17 cellular contexts compared by ENCODE assay signal in genomic region chr1:21838359-21839157, GRCh38. TPM values are rescaled to one million over a fixed set of nuclear protein-coding genes. Genes with fewer than 3 reads are reported as not detected.
DNase-seq lines count a peak whose midpoint lies in the region; ATAC-seq, FAIRE-seq and TF ChIP-seq lines count a peak whose summit lies in the region.
"Had no signal": no experiment of that assay in that cellular context is flagged by ENCODE, and none has a peak within 500 bp of the region (broad histone marks: within the 10 kb centered on the region; RNA-seq: fewer than 3 reads in every experiment).

No MANE protein-coding gene starts in this region.

- TF ChIP-seq POLR2A in H54 (IDR thresholded peaks at IDR 0.05; ENCODE audit: low read depth, low read length) = no peak

- no CpG with 5 or more reads among the region's 23 CpGs for WGBS in trophoblast cell (ENCODE audit: extremely low coverage, insufficient coverage, insufficient read length)

- H3K14ac ChIP-seq in trophoblast cell (ENCODE audit: low read length) = no peak overlapping the region

- H3K36me3 Mint-ChIP-seq in WTC11 = peaks cover 59% of the 10 kb centered on the region

- DNase-seq in Right ventricle myocardium superior = peak; percentile 38
- DNase-seq in Right ventricle myocardium inferior (ENCODE audit: missing footprints) = no peak
- DNase-seq in WTC11 (ENCODE audit: low spot score) = no peak
- peak; percentile 23 for DNase-seq in left kidney (ENCODE audit: low read depth, low spot score)
- no peak for DNase-seq in trophoblast cell
- DNase-seq in lower lobe of right lung = no peak
- DNase-seq in H54 (ENCODE audit: insufficient read length, low spot score) = no peak
- no peak for DNase-seq in OCI-LY7 (ENCODE audit: low spot score)
- DNase-seq: CD4-positive, alpha-beta memory T cell; DMS79 treated with DMSO at 0.1 percent for 48 hours; GF-D8; H9 had no signal

- H3K27ac Mint-ChIP-seq in WTC11 = 0 out of 2 replicates have a peak overlapping the region, but pooled peaks have one; percentile 76
- H3K27ac Mint-ChIP-seq: CD4-positive, alpha-beta memory T cell; GM23338 had no signal

- H2BK12ac ChIP-seq in trophoblast cell (ENCODE audit: low read length) = no peak overlapping the region

- CTCF ChIA-PET in WTC11 (lab: Charles Lee) = interaction anchor here (1.1 kb wide), 1 partner anchor 125 kb away, joined by 3 read pairs; no protein-coding TSS in a partner anchor
- CTCF ChIA-PET in OCI-LY7 (lab: Charles Lee; ENCODE audit: unreplicated experiment) = no interaction called here

- H3K18ac ChIP-seq in trophoblast cell (ENCODE audit: low read length) = no peak overlapping the region

- ATAC-seq in Right ventricle myocardium superior (ENCODE audit: poor library complexity) (no peak), Right ventricle myocardium inferior (no peak), WTC11 (no peak), lower lobe of right lung (no peak)
- ATAC-seq: GM23338 had no signal

- no peaks in the 10 kb centered on the region for H3K79me2 ChIP-seq in trophoblast cell (ENCODE audit: control insufficient read depth, insufficient read depth, low read length, poor library complexity)
- no peaks in the 10 kb centered on the region for H3K79me2 ChIP-seq in OCI-LY7 (ENCODE audit: insufficient read depth, low read depth, low read length)

- no peaks in the 10 kb centered on the region for H3K9me2 ChIP-seq in OCI-LY7 (ENCODE audit: insufficient read depth, low read length)

- TF ChIP-seq CTCF in WTC11 (IDR thresholded peaks at IDR 0.05) (no peak), lower lobe of right lung (IDR thresholded peaks at IDR 0.05) (no peak), OCI-LY7 (conservative IDR thresholded peaks at IDR 0.05; ENCODE audit: low read length) (no peak)

- H4K91ac ChIP-seq in trophoblast cell (ENCODE audit: low read depth, low read length) = no peak overlapping the region

- H3K4me1 Mint-ChIP-seq in WTC11 = no peaks in the 10 kb centered on the region
- H3K4me1 Mint-ChIP-seq: CD14-positive monocyte; CD4-positive, alpha-beta memory T cell; GM23338; H9 had no signal

- H3K4me3 ChIP-seq in trophoblast cell (ENCODE audit: low read depth, low read length) (peak overlapping the region; percentile 6), lower lobe of right lung (no peak overlapping the region), OCI-LY7 (ENCODE audit: low read depth, low read length, poor library complexity, severe bottlenecking) (no peak overlapping the region)
- H3K4me3 ChIP-seq: BLaER1, GM23338 had no signal

- H3K4ac ChIP-seq in trophoblast cell (ENCODE audit: low read depth, low read length) = no peak overlapping the region

- H3K4me1 ChIP-seq in trophoblast cell (ENCODE audit: control insufficient read depth in 1 of 2, insufficient read depth in 2 of 2, low read length in 2 of 2) = no peaks in the 10 kb centered on the region
- H3K4me1 ChIP-seq in lower lobe of right lung = no peaks in the 10 kb centered on the region
- no peaks in the 10 kb centered on the region for H3K4me1 ChIP-seq in OCI-LY7 (ENCODE audit: insufficient read depth, low read length, poor library complexity, severe bottlenecking)
- H3K4me1 ChIP-seq: BLaER1 had no signal

- peaks cover 18% of the 10 kb centered on the region for H3K9me3 ChIP-seq in trophoblast cell (ENCODE audit: insufficient read depth, low read depth, low read length)
- H3K9me3 ChIP-seq in lower lobe of right lung = no peaks in the 10 kb centered on the region
- H3K9me3 ChIP-seq in OCI-LY7 (ENCODE audit: low read length) = no peaks in the 10 kb centered on the region

- no peak overlapping the region for H2AK5ac ChIP-seq in trophoblast cell (ENCODE audit: low read length)

- H3K79me1 ChIP-seq in trophoblast cell (ENCODE audit: low read length) = no peaks in the 10 kb centered on the region

- BruUV-seq in OCI-LY7 (replicated peaks; lab: Mats Ljungman, UMichigan) = no TSS peak

- POLR2A ChIA-PET in WTC11 (lab: Charles Lee) = interaction anchor here (0.6 kb wide), 1 partner anchor 405 kb away, joined by 4 read pairs; no protein-coding TSS in a partner anchor
- POLR2A ChIA-PET in OCI-LY7 (lab: Charles Lee) = no interaction called here

- no peak overlapping the region for H3K4me2 ChIP-seq in trophoblast cell (ENCODE audit: low read length)
- H3K4me2 ChIP-seq in OCI-LY7 (ENCODE audit: low read length) = no peak overlapping the region
- H3K4me2 ChIP-seq: BLaER1, GM23338 had no signal

- no peak overlapping the region for H2AFZ ChIP-seq in trophoblast cell (ENCODE audit: insufficient read depth, low read length, poor library complexity)
- no peak overlapping the region for H2AFZ ChIP-seq in OCI-LY7 (ENCODE audit: low read length)
- H2AFZ ChIP-seq: GM23338 had no signal

- H3K4me3 Mint-ChIP-seq in WTC11 = no peak overlapping the region
- H3K4me3 Mint-ChIP-seq: CD14-positive monocyte; CD4-positive, alpha-beta memory T cell; GM23338; H9 had no signal

- no peak overlapping the region for H2BK120ac ChIP-seq in trophoblast cell (ENCODE audit: insufficient read depth, low read length, poor library complexity)

- FAIRE-seq in H54 (lab: Jason Lieb, UNC) = no peak

- H3K9ac ChIP-seq in trophoblast cell (ENCODE audit: low read length) = no peak overlapping the region
- H3K9ac ChIP-seq: BLaER1 had no signal

- intact Hi-C loops in Right ventricle myocardium superior (cut with DNase I) (no loop called here), Right ventricle myocardium inferior (cut with DNase I) (no loop called here), lower lobe of right lung (cut with DNase I) (no loop called here), OCI-LY7 (cut with micrococcal nuclease; ENCODE audit: unreplicated experiment) (no loop called here)

- H3K23ac ChIP-seq in trophoblast cell (ENCODE audit: low read length) = no peak overlapping the region

- H3K27ac ChIP-seq in trophoblast cell (ENCODE audit: low read depth, low read length) = no peak overlapping the region
- H3K27ac ChIP-seq in lower lobe of right lung = no peak overlapping the region
- no peak overlapping the region for H3K27ac ChIP-seq in OCI-LY7 (ENCODE audit: low read depth, low read length, poor library complexity, severe bottlenecking)
- H3K27ac ChIP-seq: 22Rv1, BLaER1 had no signal

- H3K36me3 ChIP-seq in trophoblast cell (ENCODE audit: control insufficient read depth in 1 of 2, insufficient read depth in 2 of 2, low read length in 2 of 2) = peaks cover 92% of the 10 kb centered on the region in 2 experiments
- peaks cover 100% of the 10 kb centered on the region for H3K36me3 ChIP-seq in lower lobe of right lung
- H3K36me3 ChIP-seq in OCI-LY7 (ENCODE audit: insufficient read depth, low read length) = no peaks in the 10 kb centered on the region

- H4K20me1 ChIP-seq in OCI-LY7 (ENCODE audit: insufficient read depth, low read length) = no peaks in the 10 kb centered on the region
- H4K20me1 ChIP-seq: BLaER1 had no signal

- H3K27me3 ChIP-seq in trophoblast cell (ENCODE audit: insufficient read depth, low read length) = no peaks in the 10 kb centered on the region
- H3K27me3 ChIP-seq in lower lobe of right lung (ENCODE audit: low read depth) = no peaks in the 10 kb centered on the region
- H3K27me3 ChIP-seq: BLaER1 had no signal

- no peak overlapping the region for H2BK5ac ChIP-seq in trophoblast cell (ENCODE audit: low read depth, low read length, poor library complexity)

- H4K8ac ChIP-seq in trophoblast cell (ENCODE audit: low read depth, low read length) = no peak overlapping the region

- H3K27me3 Mint-ChIP-seq in WTC11 (ENCODE audit: low read depth) = no peaks in the 10 kb centered on the region
- H3K27me3 Mint-ChIP-seq: CD4-positive, alpha-beta memory T cell had no signal

- peaks cover 18% of the 10 kb centered on the region for H3K9me3 Mint-ChIP-seq in WTC11

- H4K12ac ChIP-seq in trophoblast cell (ENCODE audit: low read depth, low read length) = no peak overlapping the region

TF ChIP-seq in WTC11, 78 proteins besides CTCF, POLR2A, EP300 and RAD21 (continues in another document):
- no peak for TF ChIP-seq TEAD1 (CRISPR knock-in tag; IDR thresholded peaks at IDR 0.05)
- no peak for TF ChIP-seq FOXP1 (CRISPR knock-in tag; IDR thresholded peaks at IDR 0.05; ENCODE audit: borderline replicate concordance)
- TF ChIP-seq ZNF396 (CRISPR knock-in tag; IDR thresholded peaks at IDR 0.05; ENCODE audit: borderline replicate concordance) = no peak
- no peak for TF ChIP-seq TEAD4 (CRISPR knock-in tag; IDR thresholded peaks at IDR 0.05)
- TF ChIP-seq AFF4 (CRISPR knock-in tag; IDR thresholded peaks at IDR 0.05; ENCODE audit: borderline replicate concordance) = no peak

RNA-seq across cellular contexts. Expression of gene LDLRAD2, which starts 26.5 kb away (rescaled TPM):
- not detected for total RNA-seq in Right ventricle myocardium superior
- total RNA-seq in Right ventricle myocardium inferior = not detected
- 0.63 to 1.3 TPM (median 0.85 TPM) in 3 replicates for total RNA-seq in WTC11 (2021)
- polyA plus RNA-seq in trophoblast cell (2013) = 0.08 and 0.10 TPM in 2 replicates
- 0.32 TPM for total RNA-seq in lower lobe of right lung
- not detected in 2 replicates for total RNA-seq in OCI-LY7 (2014; rRNA removed; shearing (Covaris generic))
- not detected in 2 replicates for total RNA-seq in OCI-LY7 (2022)
- total RNA-seq: A673; CD4-positive, alpha-beta memory T cell had no signal
- polyA plus RNA-seq: CD14-positive monocyte; CD4-positive, alpha-beta memory T cell had no signal

RNA-seq across cellular contexts. Expression of gene USP48, which starts 55.6 kb away (rescaled TPM):
- total RNA-seq in Right ventricle myocardium superior = 41.8 TPM
- 42.7 TPM for total RNA-seq in Right ventricle myocardium inferior
- total RNA-seq in WTC11 (2021) = 72.1 to 86.9 TPM (median 79.2 TPM) in 3 replicates
- 37.7 and 38.4 TPM in 2 replicates for polyA plus RNA-seq in trophoblast cell (2013)
- 61.9 TPM for total RNA-seq in lower lobe of right lung
- total RNA-seq in OCI-LY7 (2014; rRNA removed; shearing (Covaris generic)) = 45.0 and 56.0 TPM in 2 replicates
- total RNA-seq in OCI-LY7 (2022) = 95.7 and 98.3 TPM in 2 replicates

Comparison
In these comparisons a context has a peak if more than half of its experiments do, and no peak if none do; other contexts are left out.
1. DNase-seq: peak in Right ventricle myocardium superior (single experiment) and left kidney (single experiment); none in Right ventricle myocardium inferior (single experiment), WTC11 (single experiment), trophoblast cell (0 of 2), lower lobe of right lung (single experiment), H54 (single experiment) and OCI-LY7 (single experiment).